ENCODE assay signal across 15 cellular contexts in genomic region chr4:140688711-140689598, GRCh38.
DNase-seq lines count a peak whose midpoint lies in the region; ATAC-seq and TF ChIP-seq lines count a peak whose summit lies in the region.
"Had no signal": no experiment of that assay in that cellular context is flagged by ENCODE, and none has a peak within 500 bp of the region (broad histone marks: within the 10 kb centered on the region; RNA-seq: fewer than 3 reads in every experiment).

No MANE protein-coding gene starts in this region.

- H3K27ac ChIP-seq in RWPE2 (ENCODE audit: poor library complexity, severe bottlenecking): no peak overlapping the region
- no peak overlapping the region for H3K27ac ChIP-seq in fibroblast of lung (ENCODE audit: insufficient read depth, low read length)
- no peak overlapping the region for H3K27ac ChIP-seq in coronary artery
- H3K27ac ChIP-seq: suprapubic skin had no signal

- no peaks in the 10 kb centered on the region for H4K20me1 ChIP-seq in fibroblast of lung (ENCODE audit: control insufficient read depth, extremely low read depth, insufficient read depth, low read length)

- peaks cover 8% of the 10 kb centered on the region; the same call in 1 of the 2 replicates for H3K36me3 ChIP-seq in RWPE2 (ENCODE audit: low read depth)
- H3K36me3 ChIP-seq in fibroblast of lung (ENCODE audit: control insufficient read depth, insufficient read depth, low read length): no peaks in the 10 kb centered on the region
- H3K36me3 ChIP-seq: suprapubic skin had no signal

- peaks cover 7% of the 10 kb centered on the region for H3K4me1 ChIP-seq in RWPE2 (ENCODE audit: insufficient read depth, poor library complexity, severe bottlenecking)
- H3K4me1 ChIP-seq in fibroblast of lung (ENCODE audit: control insufficient read depth, extremely low read depth, insufficient read depth, low read length): peaks cover 5% of the 10 kb centered on the region

- ATAC-seq in RWPE2 (ENCODE audit: low read depth): peak; percentile 12; the same call in 1 of the 3 replicates
- no peak for ATAC-seq in GM18870 (IDR thresholded peaks at IDR 0.05; ENCODE audit: unreplicated experiment)
- ATAC-seq: CD8-positive, alpha-beta T cell had no signal

- H2AFZ ChIP-seq in fibroblast of lung (ENCODE audit: low read length): no peak overlapping the region

- peak; percentile 28 for DNase-seq in NCI-H2171 treated with DMSO at 0.1 percent for 48 hours (lab: John Stamatoyannopoulos, UW)
- DNase-seq in NCI-H2171 (lab: John Stamatoyannopoulos, UW): no peak
- no peak for DNase-seq in RWPE2 (ENCODE audit: low spot score)
- peak; percentile 15 to 27 for DNase-seq in fibroblast of lung (ENCODE audit: low read depth in 2 of 2)
- peak; percentile 42 for DNase-seq in renal cortical epithelial cell (ENCODE audit: low read depth)
- DNase-seq in HPDE6-E6E7 (ENCODE audit: extremely low spot score): no peak
- DNase-seq in coronary artery (ENCODE audit: low spot score): no peak
- DNase-seq: 8988T; activated CD4-positive, alpha-beta T cell treated with anti-CD3 and anti-CD28 coated beads, Interleukin-2, amount 10 ng/mL, durations not matched to agents 24 days and 14 days; activated T-cell treated with anti-CD3 and anti-CD28 coated beads for 4 hours; CD8-positive, alpha-beta T cell; NCI-H2081 treated with DMSO at 0.1 percent for 48 hours; SHP77 treated with DMSO at 0.1 percent for 48 hours had no signal

- no peak overlapping the region for H3K4me2 ChIP-seq in fibroblast of lung (ENCODE audit: extremely low read depth, insufficient read depth, low read length)

- H3K9me3 ChIP-seq in RWPE2 (ENCODE audit: severe bottlenecking): no peaks in the 10 kb centered on the region
- no peaks in the 10 kb centered on the region for H3K9me3 ChIP-seq in fibroblast of lung (ENCODE audit: control insufficient read depth, insufficient read depth, low read depth, low read length)
- H3K9me3 ChIP-seq: suprapubic skin had no signal

- H3K27me3 ChIP-seq in RWPE2 (ENCODE audit: insufficient read depth, poor library complexity, severe bottlenecking) (no peaks in the 10 kb centered on the region), fibroblast of lung (ENCODE audit: control insufficient read depth, insufficient read depth, low read length) (no peaks in the 10 kb centered on the region)
- H3K27me3 ChIP-seq: suprapubic skin had no signal

- TF ChIP-seq CTCF in RWPE2 (IDR thresholded peaks at IDR 0.05; ENCODE audit: poor library complexity, severe bottlenecking): no peak
- TF ChIP-seq CTCF in fibroblast of lung (conservative IDR thresholded peaks at IDR 0.05 in 1 of 2, IDR thresholded peaks at IDR 0.05 in 1 of 2; ENCODE audit: low read depth in 1 of 2, low read length in 2 of 2): no peak
- TF ChIP-seq CTCF in coronary artery (IDR thresholded peaks at IDR 0.05): no peak

- no peak overlapping the region for H3K9ac ChIP-seq in fibroblast of lung (ENCODE audit: insufficient read depth, low read length)

- H3K4me3 ChIP-seq in RWPE2 (ENCODE audit: severe bottlenecking): no peak overlapping the region
- H3K4me3 ChIP-seq in fibroblast of lung (replicated peaks in 1 of 4; ENCODE audit: control extremely low read depth in 1 of 4, insufficient read depth in 1 of 4, low read depth in 3 of 4, low read length in 4 of 4): no peak overlapping the region
- no peak overlapping the region for H3K4me3 ChIP-seq in coronary artery
- H3K4me3 ChIP-seq: suprapubic skin had no signal

- no peaks in the 10 kb centered on the region for H3K79me2 ChIP-seq in fibroblast of lung (ENCODE audit: control insufficient read depth, insufficient read depth, low read length)

Comparison
In these comparisons a context has a peak if more than half of its experiments do, and no peak if none do; other contexts are left out.
1. DNase-seq: peak in NCI-H2171 treated with DMSO at 0.1 percent for 48 hours (single experiment), fibroblast of lung (2 of 2) and renal cortical epithelial cell (single experiment); none in NCI-H2171 (single experiment), RWPE2 (single experiment), HPDE6-E6E7 (single experiment) and coronary artery (single experiment).